In genomic region chr6:157221049-157221816, GRCh38 we compare ENCODE assay signal across 8 cellular contexts.
DNase-seq lines count a peak whose midpoint lies in the region; ATAC-seq, FAIRE-seq and TF ChIP-seq lines count a peak whose summit lies in the region.

No MANE protein-coding gene starts in this region.

- FAIRE-seq in frontal cortex (lab: Jason Lieb, UNC) = no peak
- no peak for FAIRE-seq in pancreas (lab: Jason Lieb, UNC)

- H3K9ac ChIP-seq in IMR-90 (ENCODE audit: low read depth, low read length) = peak overlapping the region; percentile 57

- peak overlapping the region; percentile 95 for H2AFZ ChIP-seq in IMR-90 (replicated peaks; ENCODE audit: low read length, poor library complexity)

- TF ChIP-seq RAD21 in IMR-90 (IDR thresholded peaks at IDR 0.05; ENCODE audit: low read length) = no peak

- DNase-seq in AG04449 (ENCODE audit: low read depth, low spot score) (no peak), IMR-90 (peak; percentile 63), SIG-M5 (lab: John Stamatoyannopoulos, UW) (peak; percentile 4), activated gamma-delta T cell treated with Interleukin-2 at 50 U/mL for 16 hours (peak; percentile 78), frontal cortex (ENCODE audit: low spot score in 2 of 2) (peak; percentile 67 to 85), pancreas (peak; percentile 92 to 97 (median 95))

- H3K14ac ChIP-seq in IMR-90 (replicated peaks; ENCODE audit: low read depth, low read length) = peak overlapping the region; percentile 20

- H2BK5ac ChIP-seq in IMR-90 (ENCODE audit: low read depth, low read length, poor library complexity, severe bottlenecking) = no peak overlapping the region

- H3K4me2 ChIP-seq in IMR-90 (ENCODE audit: low read depth, low read length) = peak overlapping the region; percentile 81

- peak overlapping the region; percentile 74 for H2AK9ac ChIP-seq in IMR-90 (replicated peaks; ENCODE audit: low read depth, low read length, poor library complexity)

- H3K9me1 ChIP-seq in IMR-90 (ENCODE audit: insufficient read depth, low read length) = peaks cover 7% of the 10 kb centered on the region

- H3K9me3 ChIP-seq in IMR-90 (ENCODE audit: control insufficient read depth, insufficient read depth, low read length) (no peaks in the 10 kb centered on the region), pancreas (no peaks in the 10 kb centered on the region), thymus (ENCODE audit: control insufficient read depth) (no peaks in the 10 kb centered on the region)

- TF ChIP-seq CTCF in AG04449 (IDR thresholded peaks at IDR 0.05; ENCODE audit: insufficient read depth, low read length, missing control alignments) (peak; percentile 29), IMR-90 (conservative IDR thresholded peaks at IDR 0.05; ENCODE audit: low read depth, low read length) (no peak), pancreas (IDR thresholded peaks at IDR 0.05) (no peak)

- H3K18ac ChIP-seq in IMR-90 (ENCODE audit: low read depth, low read length) = peak overlapping the region; percentile 25; the same call in 1 of the 2 replicates

- peak overlapping the region; percentile 66 to 97 for H4K8ac ChIP-seq in IMR-90 (ENCODE audit: low read depth in 2 of 2, low read length in 2 of 2)

- CTCF ChIA-PET in AG04449 (lab: Yijun Ruan, JAX) (no interaction called here), IMR-90 (lab: Yijun Ruan, JAX) (no interaction called here)

- H3K36me3 ChIP-seq in IMR-90 (ENCODE audit: control insufficient read depth, insufficient read depth, low read length) (no peaks in the 10 kb centered on the region), pancreas (no peaks in the 10 kb centered on the region), thymus (ENCODE audit: control insufficient read depth, insufficient read depth) (no peaks in the 10 kb centered on the region)

- H2BK120ac ChIP-seq in IMR-90 (ENCODE audit: low read depth, low read length) = peak overlapping the region; percentile 71

- ATAC-seq in IMR-90 (ENCODE audit: low read depth) = peak; percentile 85
- peak; percentile 92 to 95 (median 94) for ATAC-seq in pancreas

- H4K5ac ChIP-seq in IMR-90 (ENCODE audit: low read depth, low read length) = peak overlapping the region; percentile 94

- H3K79me1 ChIP-seq in IMR-90 (ENCODE audit: low read depth in 1 of 2, low read length in 2 of 2) = peaks cover 0 to 8% of the 10 kb centered on the region in 2 experiments; a peak in 1 of 4 replicates

- H3K4me1 ChIP-seq in IMR-90 (ENCODE audit: control insufficient read depth, insufficient read depth, low read length) (peaks cover 8% of the 10 kb centered on the region), pancreas (peaks cover 0 to 18% (median 6%) of the 10 kb centered on the region in 3 donors), thymus (ENCODE audit: control insufficient read depth, insufficient read depth, low read length) (peaks cover 3% of the 10 kb centered on the region)

- peak overlapping the region; percentile 71; the same call in 1 of the 2 replicates for H3K56ac ChIP-seq in IMR-90 (ENCODE audit: extremely low read depth, insufficient read depth, low read length)

- 30% methylated on average over 35 of the region's 41 CpGs; no CpG with 5 or more reads in 1 of the 2 experiments for WGBS in IMR-90 (ENCODE audit: extremely low coverage in 2 of 2, insufficient read length in 1 of 2), 2 experiments
- WGBS in pancreas, 2 donors = 19 to 20% methylated on average over 41 of the region's 41 CpGs
- WGBS in thymus = 28% methylated on average over 41 of the region's 41 CpGs

- H3K27me3 ChIP-seq in IMR-90 (ENCODE audit: control insufficient read depth, insufficient read depth, low read length) = no peaks in the 10 kb centered on the region
- no peaks in the 10 kb centered on the region for H3K27me3 ChIP-seq in pancreas
- no peaks in the 10 kb centered on the region for H3K27me3 ChIP-seq in thymus (ENCODE audit: control insufficient read depth, insufficient read depth)

- H3K4me3 ChIP-seq in AG04449 (ENCODE audit: low read depth, low read length) (peak overlapping the region; percentile 56), IMR-90 (ENCODE audit: insufficient read depth, low read depth, low read length) (peak overlapping the region; percentile 38), pancreas (peak overlapping the region in 3 of 4 donors; percentile 0 to 43 (median 29)), thymus (ENCODE audit: low read length) (peak overlapping the region; percentile 50)

- TF ChIP-seq POLR2A in GM19193 (IDR thresholded peaks at IDR 0.05; ENCODE audit: extremely low read depth, insufficient read depth, insufficient read length) (peak; percentile 38), IMR-90 (IDR thresholded peaks at IDR 0.05; ENCODE audit: low read depth, low read length) (no peak)

- BruUV-seq in IMR-90 (replicated peaks; lab: Mats Ljungman, UMichigan) = no TSS peak

- H2AK5ac ChIP-seq in IMR-90 (ENCODE audit: low read depth, low read length) = peak overlapping the region; percentile 95

- peak overlapping the region; percentile 87; the same call in 1 of the 2 replicates for H3K23ac ChIP-seq in IMR-90 (ENCODE audit: low read depth, low read length)

- H4K20me1 ChIP-seq in IMR-90 (ENCODE audit: insufficient read depth, low read length) = no peaks in the 10 kb centered on the region

- H2BK15ac ChIP-seq in IMR-90 (ENCODE audit: low read depth, low read length) = no peak overlapping the region

- peak overlapping the region; percentile 50 for H4K91ac ChIP-seq in IMR-90 (ENCODE audit: insufficient read depth, low read depth, low read length)

- H3K27ac ChIP-seq in IMR-90 (ENCODE audit: insufficient read depth, low read length) (no peak overlapping the region; the same call in 1 of the 2 replicates), pancreas (peak overlapping the region in 3 of 4 donors; percentile 18 to 71 (median 67)), thymus (ENCODE audit: low read depth) (no peak overlapping the region)

- in situ Hi-C loops in IMR-90 (cut with MboI; ENCODE audit: low sequenced_read_pairs) = no loop called here

- peak overlapping the region; percentile 84 for H3K4ac ChIP-seq in IMR-90 (ENCODE audit: low read depth, low read length)

- peak overlapping the region; percentile 18; the same call in 1 of the 2 replicates for H2BK20ac ChIP-seq in IMR-90 (ENCODE audit: low read depth, low read length)

- POLR2A ChIA-PET in AG04449 (lab: Yijun Ruan, JAX) (no interaction called here), IMR-90 (lab: Charles Lee; ENCODE audit: unreplicated experiment) (no interaction called here)

- intact Hi-C loops in IMR-90 (cut with micrococcal nuclease) (no loop called here), pancreas (cut with DNase I) (no loop called here)

- dilution Hi-C loops in IMR-90 (cut with HindIII; ENCODE audit: low sequenced_read_pairs, unreplicated experiment) = no loop called here

TF ChIP-seq in IMR-90, 13 proteins besides CTCF, POLR2A, EP300 and RAD21:
- TF ChIP-seq USF2 (IDR thresholded peaks at IDR 0.05; ENCODE audit: low read depth, low read length) = peak; percentile 44; the same call in 1 of the 2 replicates
- no peak for TF ChIP-seq RFX5 (IDR thresholded peaks at IDR 0.05; ENCODE audit: low read depth, low read length)
- no peak for TF ChIP-seq RCOR1 (IDR thresholded peaks at IDR 0.05; ENCODE audit: insufficient replicate concordance, low read length)
- TF ChIP-seq BHLHE40 (IDR thresholded peaks at IDR 0.05; ENCODE audit: low read depth, low read length) = peak; percentile 58; the same call in 1 of the 2 replicates
- TF ChIP-seq CEBPB (IDR thresholded peaks at IDR 0.05; ENCODE audit: low read depth, low read length) = no peak
- peak; percentile 26; the same call in 1 of the 2 replicates for TF ChIP-seq NFE2L2 (IDR thresholded peaks at IDR 0.05; ENCODE audit: low read depth, low read length)
- no peak for TF ChIP-seq MAZ (IDR thresholded peaks at IDR 0.05; ENCODE audit: borderline replicate concordance, low read depth, low read length)
- TF ChIP-seq FOS (IDR thresholded peaks at IDR 0.05; ENCODE audit: low read depth, low read length) = no peak
- TF ChIP-seq SMC3 (IDR thresholded peaks at IDR 0.05; ENCODE audit: low read depth, low read length) = no peak
- no peak for TF ChIP-seq CHD1 (IDR thresholded peaks at IDR 0.05; ENCODE audit: low read depth, low read length)
- TF ChIP-seq MXI1 (IDR thresholded peaks at IDR 0.05; ENCODE audit: borderline replicate concordance, low read depth, low read length) = no peak
- no peak for TF ChIP-seq ELK1 (IDR thresholded peaks at IDR 0.05; ENCODE audit: borderline replicate concordance, low read depth, low read length)
- TF ChIP-seq MAFK (IDR thresholded peaks at IDR 0.05; ENCODE audit: low read depth, low read length) = no peak

Comparison
In these comparisons a context has a peak if more than half of its experiments do, and no peak if none do; other contexts are left out.
1. H3K27ac ChIP-seq: peak in pancreas (3 of 4); none in IMR-90 (single experiment) and thymus (single experiment).
2. Peak in every context shown above with its lines, with median percentiles within 50 percentile points of each other: H3K4me3 ChIP-seq.